ENCODE assay signal across 8 cellular contexts in the genomic region with DNA sequence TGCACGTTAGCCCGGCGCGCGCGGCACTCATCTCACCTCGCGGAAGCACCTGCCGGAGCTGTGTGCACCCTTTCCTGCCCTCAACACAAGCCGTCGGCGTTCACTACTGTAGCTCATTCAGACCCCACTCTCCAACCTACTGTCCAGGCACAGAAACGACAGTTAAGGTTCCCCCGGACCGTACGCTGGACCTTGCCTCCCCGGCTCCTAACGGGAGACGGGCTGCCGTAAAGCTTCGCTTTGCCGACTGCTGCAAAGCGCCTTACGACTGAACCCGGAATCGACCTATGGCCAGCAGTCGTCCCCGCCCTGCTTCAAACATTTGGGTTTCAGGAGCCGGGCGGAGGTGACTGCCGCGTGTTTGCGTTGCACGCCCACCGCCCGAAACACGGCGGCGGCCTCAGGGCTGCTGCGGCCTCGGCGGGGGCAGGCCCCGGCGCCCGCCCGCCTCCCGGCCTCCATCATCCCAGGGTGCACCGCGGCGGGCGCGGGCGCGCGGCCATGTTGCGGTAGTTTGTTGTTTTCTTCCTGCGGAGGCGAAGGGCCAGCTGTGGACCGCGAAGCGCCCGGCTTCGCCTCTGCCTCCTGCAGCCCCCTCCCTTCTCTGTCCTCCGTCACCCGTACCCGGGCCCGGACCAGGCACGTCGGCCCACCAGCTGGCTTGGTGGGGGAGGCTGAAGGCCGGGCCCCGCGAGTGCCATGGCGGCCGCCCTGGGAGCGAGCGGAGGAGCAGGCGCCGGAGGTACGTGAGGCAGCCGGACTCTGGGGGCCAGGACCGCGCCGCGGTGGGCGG. TPM values are rescaled to one million over a fixed set of nuclear protein-coding genes. Genes with fewer than 3 reads are reported as not detected.
DNase-seq lines count a peak whose midpoint lies in the region; ATAC-seq and TF ChIP-seq lines count a peak whose summit lies in the region.

A gene with protein sequence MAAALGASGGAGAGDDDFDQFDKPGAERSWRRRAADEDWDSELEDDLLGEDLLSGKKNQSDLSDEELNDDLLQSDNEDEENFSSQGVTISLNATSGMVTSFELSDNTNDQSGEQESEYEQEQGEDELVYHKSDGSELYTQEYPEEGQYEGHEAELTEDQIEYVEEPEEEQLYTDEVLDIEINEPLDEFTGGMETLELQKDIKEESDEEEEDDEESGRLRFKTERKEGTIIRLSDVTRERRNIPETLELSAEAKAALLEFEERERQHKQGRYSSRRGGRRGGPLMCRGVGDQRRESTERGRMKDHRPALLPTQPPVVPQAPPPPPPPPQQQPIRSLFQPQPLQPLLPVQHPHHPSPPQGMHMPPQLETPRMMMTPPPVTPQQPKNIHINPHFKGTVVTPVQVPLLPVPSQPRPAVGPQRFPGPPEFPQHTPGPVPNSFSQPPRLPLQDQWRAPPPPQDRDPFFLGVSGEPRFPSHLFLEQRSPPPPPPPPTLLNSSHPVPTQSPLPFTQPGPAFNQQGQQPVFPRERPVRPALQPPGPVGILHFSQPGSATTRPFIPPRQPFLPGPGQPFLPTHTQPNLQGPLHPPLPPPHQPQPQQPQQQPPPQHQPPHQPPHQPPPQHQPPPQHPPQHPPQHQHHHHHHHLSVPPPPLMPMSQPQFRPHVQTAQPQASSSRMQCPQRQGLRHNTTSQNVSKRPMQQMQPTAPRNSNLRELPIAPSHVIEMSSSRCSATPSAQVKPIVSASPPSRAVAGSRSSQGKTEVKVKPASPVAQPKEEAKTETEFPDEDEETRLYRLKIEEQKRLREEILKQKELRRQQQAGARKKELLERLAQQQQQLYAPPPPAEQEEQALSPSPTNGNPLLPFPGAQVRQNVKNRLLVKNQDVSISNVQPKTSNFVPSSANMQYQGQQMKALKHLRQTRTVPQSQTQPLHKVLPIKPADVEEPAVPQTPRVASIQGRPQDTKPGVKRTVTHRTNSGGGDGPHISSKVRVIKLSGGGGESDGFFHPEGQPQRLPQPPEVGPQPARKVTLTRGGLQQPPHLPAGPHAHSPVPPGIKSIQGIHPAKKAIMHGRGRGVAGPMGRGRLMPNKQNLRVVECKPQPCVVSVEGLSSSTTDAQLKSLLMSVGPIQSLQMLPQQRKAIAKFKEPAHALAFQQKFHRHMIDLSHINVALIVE (plus strand): TSS at position 484 of the 793 bp plus-strand sequence. CDS start 216 bp downstream, at position 700.

- H3K4me3 ChIP-seq in HUES64 (ENCODE audit: low read length): peak within 1 kb of the TSS; percentile 82
- peak within 1 kb of the TSS; percentile 78 for H3K4me3 ChIP-seq in mucosa of descending colon

- DNase-seq in DMS 273 (lab: John Stamatoyannopoulos, UW; ENCODE audit: unreplicated experiment) (peak; percentile 95), OCI-M1 (lab: John Stamatoyannopoulos, UW) (peak; percentile 82), activated T-cell treated with anti-CD3 and anti-CD28 coated beads for 24 hours (ENCODE audit: low read depth) (peak; percentile 80), epithelial cell of prostate (ENCODE audit: low read depth, low spot score) (peak; percentile 51), mucosa of descending colon (peak; percentile 85 to 87 (median 87))
- peak; percentile 38 to 41 for DNase-seq in stimulated activated CD8-positive, alpha-beta memory T cell treated with anti-CD3 and anti-CD28 coated beads, Interleukin-4, amount 100 ng/mL, for 1 hour (ENCODE audit: low read depth in 2 of 2, low spot score in 1 of 2)

- under 1% methylated on average over 83 of the region's 85 CpGs for WGBS in HUES64

- peak; percentile 75 for ATAC-seq in GM21515 (IDR thresholded peaks at IDR 0.05; ENCODE audit: unreplicated experiment)
- peak; percentile 93 for ATAC-seq in mucosa of descending colon

- no peak for TF ChIP-seq CTCF in mucosa of descending colon (IDR thresholded peaks at IDR 0.05)

- peaks cover 35% of the 10 kb centered on the region for H3K9me3 ChIP-seq in HUES64 (ENCODE audit: insufficient read depth, low read depth, low read length)
- peaks cover 8% of the 10 kb centered on the region for H3K9me3 ChIP-seq in mucosa of descending colon

- H3K36me3 ChIP-seq in HUES64 (ENCODE audit: insufficient read depth, low read length): peaks cover 52% of the 10 kb centered on the region
- no peaks in the 10 kb centered on the region for H3K36me3 ChIP-seq in mucosa of descending colon (ENCODE audit: low read depth)

- H3K9ac ChIP-seq in HUES64 (ENCODE audit: low read depth, low read length): peak within 1 kb of the TSS; percentile 97

- H3K27me3 ChIP-seq in HUES64 (ENCODE audit: insufficient read depth, low read length): no peaks in the 10 kb centered on the region

- H3K27ac ChIP-seq in HUES64 (ENCODE audit: low read depth, low read length) (peak within 1 kb of the TSS; percentile 98), epithelial cell of prostate (peak within 1 kb of the TSS; percentile 91)

- H3K4me1 ChIP-seq in HUES64 (ENCODE audit: insufficient read depth, low read length): peaks cover 12% of the 10 kb centered on the region
- H3K4me1 ChIP-seq in mucosa of descending colon (ENCODE audit: low read depth): peaks cover 25% of the 10 kb centered on the region

- intact Hi-C loops in mucosa of descending colon (cut with DNase I, micrococcal nuclease): no loop called here

RNA-seq across cellular contexts. Expression of the gene that starts here (rescaled TPM):
- 20.7 TPM for polyA plus RNA-seq in HUES64 (2013, experiment 1 of 2)
- 26.4 TPM for polyA plus RNA-seq in HUES64 (2013, experiment 2 of 2)
- 10 to 100 TPM; 59.9 to 75.8 (median 69.8) TPM for total RNA-seq in mucosa of descending colon

Comparison
In these comparisons a context has a peak if more than half of its experiments do, and no peak if none do; other contexts are left out.
1. Peak in every context shown above with its lines: DNase-seq, ATAC-seq, H3K4me3 ChIP-seq and H3K27ac ChIP-seq.
2. DNase-seq: peak in every context shown above with its lines; median percentile 95 in DMS 273; 87 in mucosa of descending colon; 82 in OCI-M1; 80 in activated T-cell treated with anti-CD3 and anti-CD28 coated beads for 24 hours; 51 in epithelial cell of prostate; 40 in stimulated activated CD8-positive, alpha-beta memory T cell treated with anti-CD3 and anti-CD28 coated beads, Interleukin-4, amount 100 ng/mL, for 1 hour.